Comparison of ENCODE assay signal across 17 cellular contexts in the genomic region with DNA sequence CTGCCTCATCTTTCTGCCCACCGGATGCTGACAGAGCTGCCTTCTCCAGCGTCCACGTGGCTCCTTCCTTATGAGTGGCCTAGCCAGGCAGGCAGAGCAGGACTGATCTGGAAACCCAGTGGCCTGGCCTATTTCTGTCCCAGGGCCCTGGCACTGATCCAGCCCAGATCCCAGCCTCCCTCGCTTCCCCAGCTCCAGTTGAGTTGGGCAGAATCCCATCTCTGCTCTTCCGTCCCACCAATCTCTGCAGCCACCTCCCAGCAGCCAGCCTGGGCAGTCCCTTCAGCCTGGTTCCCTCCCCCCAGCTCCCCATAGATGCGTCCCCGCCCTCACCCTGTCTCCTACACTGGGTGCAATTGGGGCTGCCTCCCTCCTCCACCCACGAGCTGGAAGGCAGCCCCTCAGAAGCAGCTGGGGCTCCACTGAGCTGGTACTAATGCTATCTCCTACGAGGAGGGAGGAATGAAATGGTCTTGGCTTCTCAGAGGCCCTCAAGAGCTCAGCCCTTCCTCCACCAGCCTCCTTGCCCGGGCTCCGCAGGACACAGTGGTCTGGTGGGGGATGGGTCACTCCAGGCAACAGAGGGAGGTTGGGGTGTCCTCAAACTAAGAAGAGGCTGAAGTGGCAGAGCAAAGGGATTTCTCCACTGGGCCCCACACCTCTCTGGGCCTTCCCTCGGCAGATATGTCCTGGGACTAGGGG.
DNase-seq lines count a peak whose midpoint lies in the region; ATAC-seq and TF ChIP-seq lines count a peak whose summit lies in the region.
"Had no signal": no experiment of that assay in that cellular context is flagged by ENCODE, and none has a peak within 500 bp of the region (broad histone marks: within the 10 kb centered on the region; RNA-seq: fewer than 3 reads in every experiment).

No MANE protein-coding gene starts in this region.

- peaks cover 2% of the 10 kb centered on the region for H3K4me1 ChIP-seq in right cardiac atrium (ENCODE audit: control insufficient read depth, insufficient read depth, low read length)
- no peaks in the 10 kb centered on the region for H3K4me1 ChIP-seq in upper lobe of right lung
- H3K4me1 ChIP-seq: gastrocnemius medialis had no signal

- H3K27me3 Mint-ChIP-seq in natural killer cell treated with Interleukin-12 subunit alpha and Interleukin-12 subunit beta and Interleukin-15 and Interleukin-18, amount 100 ng/mL, for 72 hours: peaks cover 0 to 5% of the 10 kb centered on the region in 2 donors
- no peaks in the 10 kb centered on the region for H3K27me3 Mint-ChIP-seq in natural killer cell (ENCODE audit: low read depth in 2 of 2)
- H3K27me3 Mint-ChIP-seq: activated naive CD8-positive, alpha-beta T cell treated with anti-CD3 and anti-CD28 coated beads, Interleukin-2, amount 10 ng/mL, durations not matched to agents 7 days and 5 days; central memory CD8-positive, alpha-beta T cell; stimulated activated memory B cell treated with anti-CD40 and anti-IgM and Interleukin-4, amounts not matched to agents 10 μg/mL and 1 μg/mL and 100 μg/mL, for 72 hours had no signal

- H3K36me3 Mint-ChIP-seq in natural killer cell treated with Interleukin-12 subunit alpha and Interleukin-12 subunit beta and Interleukin-15 and Interleukin-18, amount 100 ng/mL, for 72 hours: no peaks in the 10 kb centered on the region
- no peaks in the 10 kb centered on the region for H3K36me3 Mint-ChIP-seq in natural killer cell
- H3K36me3 Mint-ChIP-seq: activated naive CD8-positive, alpha-beta T cell treated with anti-CD3 and anti-CD28 coated beads, Interleukin-2, amount 10 ng/mL, durations not matched to agents 7 days and 5 days; stimulated activated memory B cell treated with anti-CD40 and anti-IgM and Interleukin-4, amounts not matched to agents 10 μg/mL and 1 μg/mL and 100 μg/mL, for 72 hours had no signal

- H3K27ac ChIP-seq in right cardiac atrium (ENCODE audit: low read length): peak overlapping the region; percentile 64
- no peak overlapping the region for H3K27ac ChIP-seq in upper lobe of right lung
- H3K27ac ChIP-seq: gastrocnemius medialis had no signal

- H3K9me3 ChIP-seq in right cardiac atrium (ENCODE audit: control insufficient read depth, low read length): no peaks in the 10 kb centered on the region
- no peaks in the 10 kb centered on the region for H3K9me3 ChIP-seq in upper lobe of right lung
- H3K9me3 ChIP-seq: gastrocnemius medialis had no signal

- H3K27ac Mint-ChIP-seq in natural killer cell treated with Interleukin-12 subunit alpha and Interleukin-12 subunit beta and Interleukin-15 and Interleukin-18, amount 100 ng/mL, for 72 hours: no peak overlapping the region
- no peak overlapping the region for H3K27ac Mint-ChIP-seq in natural killer cell
- H3K27ac Mint-ChIP-seq: activated naive CD8-positive, alpha-beta T cell treated with anti-CD3 and anti-CD28 coated beads, Interleukin-2, amount 10 ng/mL, durations not matched to agents 7 days and 5 days; activated T-cell treated with anti-CD3 and anti-CD28 coated beads, Interleukin-2, amount 50 U/mL, for 24 hours; stimulated activated memory B cell treated with anti-CD40 and anti-IgM and Interleukin-4, amounts not matched to agents 10 μg/mL and 1 μg/mL and 100 μg/mL, for 72 hours had no signal

- H3K36me3 ChIP-seq in upper lobe of right lung: no peaks in the 10 kb centered on the region
- H3K36me3 ChIP-seq: gastrocnemius medialis had no signal

- DNase-seq in natural killer cell treated with Interleukin-12 subunit alpha and Interleukin-12 subunit beta and Interleukin-15 and Interleukin-18, amount 100 ng/mL, for 72 hours (ENCODE audit: low spot score): peak; percentile 22
- DNase-seq in natural killer cell: no peak
- peak; percentile 78 to 92 (median 91) for DNase-seq in right cardiac atrium
- peak in 6 of 10 donors; percentile 4 to 80 (median 15) for DNase-seq in posterior cingulate gyrus
- no peak for DNase-seq in SKM-1 treated with dmso at 0.1 percent for 144 hours (lab: John Stamatoyannopoulos, UW; ENCODE audit: unreplicated experiment)
- DNase-seq in RKO (ENCODE audit: low spot score): no peak
- no peak for DNase-seq in upper lobe of right lung
- DNase-seq: 8988T; activated naive CD8-positive, alpha-beta T cell treated with anti-CD3 and anti-CD28 coated beads, Interleukin-2, amount 10 ng/mL, durations not matched to agents 7 days and 5 days; activated T-cell treated with anti-CD3 and anti-CD28 coated beads, Interleukin-2, amount 50 U/mL, for 24 hours; HCEC 1CT; NCI-H2171 treated with DMSO at 0.1 percent for 48 hours; SIG-M5 had no signal

- intact Hi-C loops in natural killer cell (cut with micrococcal nuclease): no loop called here
- intact Hi-C loops in right cardiac atrium (cut with DNase I): no loop called here
- intact Hi-C loops in posterior cingulate gyrus (cut with DNase I): no loop called here
- intact Hi-C loops in upper lobe of right lung (cut with DNase I): no loop called here

- TF ChIP-seq CTCF in natural killer cell (IDR thresholded peaks at IDR 0.05) (no peak), upper lobe of right lung (IDR thresholded peaks at IDR 0.05) (no peak)

- no peak overlapping the region for H3K4me3 ChIP-seq in right cardiac atrium (ENCODE audit: low read length)
- no peak overlapping the region for H3K4me3 ChIP-seq in upper lobe of right lung
- H3K4me3 ChIP-seq: gastrocnemius medialis had no signal

- H3K4me3 Mint-ChIP-seq in natural killer cell treated with Interleukin-12 subunit alpha and Interleukin-12 subunit beta and Interleukin-15 and Interleukin-18, amount 100 ng/mL, for 72 hours: no peak overlapping the region
- no peak overlapping the region for H3K4me3 Mint-ChIP-seq in natural killer cell
- H3K4me3 Mint-ChIP-seq: activated naive CD8-positive, alpha-beta T cell treated with anti-CD3 and anti-CD28 coated beads, Interleukin-2, amount 10 ng/mL, durations not matched to agents 7 days and 5 days; activated T-cell treated with anti-CD3 and anti-CD28 coated beads, Interleukin-2, amount 50 U/mL, for 24 hours; central memory CD8-positive, alpha-beta T cell; stimulated activated memory B cell treated with anti-CD40 and anti-IgM and Interleukin-4, amounts not matched to agents 10 μg/mL and 1 μg/mL and 100 μg/mL, for 72 hours had no signal

- ATAC-seq in natural killer cell treated with Interleukin-12 subunit alpha and Interleukin-12 subunit beta and Interleukin-15 and Interleukin-18, amount 100 ng/mL, for 72 hours: no peak
- ATAC-seq in natural killer cell (no peak), right cardiac atrium (peak; percentile 77 to 92), HG02885 (IDR thresholded peaks at IDR 0.05; ENCODE audit: poor library complexity, unreplicated experiment) (no peak), upper lobe of right lung (no peak)
- ATAC-seq: gastrocnemius medialis; stimulated activated memory B cell treated with anti-CD40 and anti-IgM and Interleukin-4, amounts not matched to agents 10 μg/mL and 1 μg/mL and 100 μg/mL, for 72 hours had no signal

- H3K4me1 Mint-ChIP-seq in natural killer cell treated with Interleukin-12 subunit alpha and Interleukin-12 subunit beta and Interleukin-15 and Interleukin-18, amount 100 ng/mL, for 72 hours (ENCODE audit: low read depth in 2 of 2): no peaks in the 10 kb centered on the region
- no peaks in the 10 kb centered on the region for H3K4me1 Mint-ChIP-seq in natural killer cell
- H3K4me1 Mint-ChIP-seq: activated naive CD8-positive, alpha-beta T cell treated with anti-CD3 and anti-CD28 coated beads, Interleukin-2, amount 10 ng/mL, durations not matched to agents 7 days and 5 days; central memory CD8-positive, alpha-beta T cell; stimulated activated memory B cell treated with anti-CD40 and anti-IgM and Interleukin-4, amounts not matched to agents 10 μg/mL and 1 μg/mL and 100 μg/mL, for 72 hours had no signal

- no peaks in the 10 kb centered on the region for H3K9me3 Mint-ChIP-seq in natural killer cell treated with Interleukin-12 subunit alpha and Interleukin-12 subunit beta and Interleukin-15 and Interleukin-18, amount 100 ng/mL, for 72 hours
- H3K9me3 Mint-ChIP-seq in natural killer cell: no peaks in the 10 kb centered on the region
- H3K9me3 Mint-ChIP-seq: activated naive CD8-positive, alpha-beta T cell treated with anti-CD3 and anti-CD28 coated beads, Interleukin-2, amount 10 ng/mL, durations not matched to agents 7 days and 5 days; activated T-cell treated with anti-CD3 and anti-CD28 coated beads, Interleukin-2, amount 50 U/mL, for 24 hours; central memory CD8-positive, alpha-beta T cell; stimulated activated memory B cell treated with anti-CD40 and anti-IgM and Interleukin-4, amounts not matched to agents 10 μg/mL and 1 μg/mL and 100 μg/mL, for 72 hours had no signal

- H3K27me3 ChIP-seq in right cardiac atrium (ENCODE audit: control insufficient read depth, insufficient read depth) (no peaks in the 10 kb centered on the region), upper lobe of right lung (no peaks in the 10 kb centered on the region)
- H3K27me3 ChIP-seq: gastrocnemius medialis had no signal

- 19% methylated on average over 12 of the region's 12 CpGs for WGBS in right cardiac atrium

Comparison
In these comparisons a context has a peak if more than half of its experiments do, and no peak if none do; other contexts are left out.
1. DNase-seq: peak in natural killer cell treated with Interleukin-12 subunit alpha and Interleukin-12 subunit beta and Interleukin-15 and Interleukin-18, amount 100 ng/mL, for 72 hours (single experiment), right cardiac atrium (3 of 3) and posterior cingulate gyrus (6 of 10); none in natural killer cell (single experiment), SKM-1 treated with dmso at 0.1 percent for 144 hours (single experiment), RKO (single experiment) and upper lobe of right lung (single experiment).
2. ATAC-seq: peak in right cardiac atrium (2 of 2); none in natural killer cell treated with Interleukin-12 subunit alpha and Interleukin-12 subunit beta and Interleukin-15 and Interleukin-18, amount 100 ng/mL, for 72 hours (0 of 2), natural killer cell (0 of 3), HG02885 (single experiment) and upper lobe of right lung (single experiment).